8 cellular contexts compared by ENCODE assay signal in genomic region chr2:175168564-175168945, GRCh38. TPM values are rescaled to one million over a fixed set of nuclear protein-coding genes. Genes with fewer than 3 reads are reported as not detected.
DNase-seq lines count a peak whose midpoint lies in the region; ATAC-seq and TF ChIP-seq lines count a peak whose summit lies in the region.

No MANE protein-coding gene starts in this region.

- H3K27me3 ChIP-seq in Karpas-422 (ENCODE audit: low read length) (no peaks in the 10 kb centered on the region), endodermal cell (ENCODE audit: control insufficient read depth, insufficient read depth, low read length, poor library complexity, severe bottlenecking) (no peaks in the 10 kb centered on the region), trophoblast cell (ENCODE audit: insufficient read depth, low read length) (no peaks in the 10 kb centered on the region)

- peak; percentile 34 for ATAC-seq in GM21717 (IDR thresholded peaks at IDR 0.05; ENCODE audit: unreplicated experiment)

- peaks cover 49% of the 10 kb centered on the region for H3K79me2 ChIP-seq in Karpas-422 (ENCODE audit: low read length)
- H3K79me2 ChIP-seq in trophoblast cell (ENCODE audit: control insufficient read depth, insufficient read depth, low read length, poor library complexity) = peaks cover 15% of the 10 kb centered on the region

- 0% methylated on average over 6 of the region's 11 CpGs; no CpG with 5 or more reads in 1 of the 2 experiments for WGBS in endodermal cell (ENCODE audit: insufficient coverage in 1 of 2, insufficient read length in 1 of 2), 2 experiments
- WGBS in trophoblast cell (ENCODE audit: extremely low coverage, insufficient coverage, insufficient read length) = no CpG with 5 or more reads among the region's 11 CpGs

- no peaks in the 10 kb centered on the region for H3K9me3 Mint-ChIP-seq in endodermal cell

- peak overlapping the region; percentile 74 for H3K9ac ChIP-seq in Karpas-422 (ENCODE audit: low read length)
- peak overlapping the region; percentile 70 for H3K9ac ChIP-seq in endodermal cell (ENCODE audit: extremely low read depth, low read length, poor library complexity, severe bottlenecking)
- peak overlapping the region; percentile 88 for H3K9ac ChIP-seq in trophoblast cell (ENCODE audit: low read length)

- H3K27ac Mint-ChIP-seq in endodermal cell = peak overlapping the region; percentile 90

- peak overlapping the region; percentile 95 for H2BK5ac ChIP-seq in trophoblast cell (ENCODE audit: low read depth, low read length, poor library complexity)

- DNase-seq in Karpas-422 (no peak), endodermal cell (no peak), trophoblast cell (no peak), SIG-M5 (lab: John Stamatoyannopoulos, UW) (no peak)
- no peak for DNase-seq in stimulated activated CD4-positive, alpha-beta T cell treated with anti-CD3 and anti-CD28 coated beads, Interleukin-2, amount 100 ng/mL, for 24 hours
- no peak for DNase-seq in stimulated activated CD4-positive, alpha-beta T cell treated with anti-CD3 and anti-CD28 coated beads, Interleukin-4, amount 100 ng/mL, for 24 hours

- peak overlapping the region; percentile 91 for H3K4ac ChIP-seq in trophoblast cell (ENCODE audit: low read depth, low read length)

- H3K27me3 Mint-ChIP-seq in endodermal cell (ENCODE audit: insufficient read depth) = no peaks in the 10 kb centered on the region

- H3K27ac ChIP-seq in Karpas-422 (ENCODE audit: low read length) (peak overlapping the region; percentile 30), endodermal cell (ENCODE audit: low read depth, low read length) (no peak overlapping the region), trophoblast cell (ENCODE audit: low read depth, low read length) (peak overlapping the region; percentile 83)

- no peaks in the 10 kb centered on the region for H3K9me2 ChIP-seq in Karpas-422 (replicated peaks; ENCODE audit: insufficient read depth, low read length)

- H3K79me1 ChIP-seq in trophoblast cell (ENCODE audit: low read length) = peaks cover 10% of the 10 kb centered on the region

- peaks cover 6% of the 10 kb centered on the region for H3K4me1 Mint-ChIP-seq in endodermal cell

- H4K12ac ChIP-seq in trophoblast cell (ENCODE audit: low read depth, low read length) = peak overlapping the region; percentile 92

- H3K36me3 ChIP-seq in Karpas-422 (ENCODE audit: insufficient read depth, low read length) = peaks cover 12% of the 10 kb centered on the region; the same call in 1 of the 2 replicates
- peaks cover 6% of the 10 kb centered on the region for H3K36me3 ChIP-seq in endodermal cell (ENCODE audit: control insufficient read depth, insufficient read depth, low read length)
- peaks cover 0 to 2% of the 10 kb centered on the region in 2 experiments for H3K36me3 ChIP-seq in trophoblast cell (ENCODE audit: control insufficient read depth in 1 of 2, insufficient read depth in 2 of 2, low read length in 2 of 2)

- peak overlapping the region; percentile 71 for H2BK12ac ChIP-seq in trophoblast cell (ENCODE audit: low read length)

- peak overlapping the region; percentile 98 for H3K18ac ChIP-seq in trophoblast cell (ENCODE audit: low read length)

- no peak overlapping the region for H3K23ac ChIP-seq in trophoblast cell (ENCODE audit: low read length)

- no peaks in the 10 kb centered on the region for H3K9me3 ChIP-seq in Karpas-422 (ENCODE audit: low read length)
- no peaks in the 10 kb centered on the region for H3K9me3 ChIP-seq in endodermal cell (ENCODE audit: control insufficient read depth, low read length)
- no peaks in the 10 kb centered on the region for H3K9me3 ChIP-seq in trophoblast cell (ENCODE audit: insufficient read depth, low read depth, low read length)

- peak overlapping the region; percentile 93 for H3K4me3 Mint-ChIP-seq in endodermal cell

- H4K8ac ChIP-seq in trophoblast cell (ENCODE audit: low read depth, low read length) = peak overlapping the region; percentile 99

- no peak overlapping the region for H2AFZ ChIP-seq in Karpas-422 (ENCODE audit: low read length)
- H2AFZ ChIP-seq in trophoblast cell (ENCODE audit: insufficient read depth, low read length, poor library complexity) = peak overlapping the region; percentile 87

- peak overlapping the region; percentile 74 for H3K4me3 ChIP-seq in Karpas-422 (ENCODE audit: low read length)
- peak overlapping the region; percentile 92 for H3K4me3 ChIP-seq in endodermal cell (ENCODE audit: low read length)
- H3K4me3 ChIP-seq in trophoblast cell (ENCODE audit: low read depth, low read length) = peak overlapping the region; percentile 80

- H3K4me2 ChIP-seq in Karpas-422 (ENCODE audit: low read depth, low read length, poor library complexity, severe bottlenecking) = peak overlapping the region; percentile 77
- H3K4me2 ChIP-seq in trophoblast cell (ENCODE audit: low read length) = peak overlapping the region; percentile 66

- TF ChIP-seq CTCF in endodermal cell (conservative IDR thresholded peaks at IDR 0.05) = no peak

- H4K91ac ChIP-seq in trophoblast cell (ENCODE audit: low read depth, low read length) = peak overlapping the region; percentile 80

- peaks cover 32% of the 10 kb centered on the region for H3K4me1 ChIP-seq in Karpas-422 (ENCODE audit: low read length)
- no peaks in the 10 kb centered on the region for H3K4me1 ChIP-seq in endodermal cell (ENCODE audit: control insufficient read depth, insufficient read depth, low read length)
- peaks cover 0 to 3% of the 10 kb centered on the region in 2 experiments for H3K4me1 ChIP-seq in trophoblast cell (ENCODE audit: control insufficient read depth in 1 of 2, insufficient read depth in 2 of 2, low read length in 2 of 2)

- H2AK5ac ChIP-seq in trophoblast cell (ENCODE audit: low read length) = no peak overlapping the region

- H2BK120ac ChIP-seq in trophoblast cell (ENCODE audit: insufficient read depth, low read length, poor library complexity) = peak overlapping the region; percentile 98

- TF ChIP-seq POLR2A in GM10847 (IDR thresholded peaks at IDR 0.05; ENCODE audit: extremely low read depth, insufficient read length) = peak; percentile 40

- peak overlapping the region; percentile 99 for H3K14ac ChIP-seq in trophoblast cell (ENCODE audit: low read length)

- H3K36me3 Mint-ChIP-seq in endodermal cell (ENCODE audit: low read depth) = peaks cover 8% of the 10 kb centered on the region

- H4K20me1 ChIP-seq in Karpas-422 (ENCODE audit: insufficient read depth, low read depth, low read length) = peaks cover 17% of the 10 kb centered on the region

RNA-seq across cellular contexts. Expression of gene ATF2, which starts 0.6 kb away (rescaled TPM):
- 27.5 and 83.4 TPM in 2 replicates for total RNA-seq in Karpas-422 (2014; rRNA removed; shearing (Covaris generic); ENCODE audit: low replicate concordance)
- total RNA-seq in endodermal cell = 10 to 100 TPM; 53.0 to 56.0 TPM
- polyA plus RNA-seq in endodermal cell (2013, experiment 1 of 2) = 52.6 TPM
- polyA plus RNA-seq in endodermal cell (2013, experiment 2 of 2) = 48.9 TPM
- polyA plus RNA-seq in trophoblast cell (2013) = 24.9 and 27.7 TPM in 2 replicates

RNA-seq across cellular contexts. Expression of gene ATP5MC3, which starts 13.0 kb away (rescaled TPM):
- 211 and 403 TPM in 2 replicates for total RNA-seq in Karpas-422 (2014; rRNA removed; shearing (Covaris generic); ENCODE audit: low replicate concordance)
- total RNA-seq in endodermal cell = 100 to 1,000 TPM; 261 to 296 TPM
- polyA plus RNA-seq in endodermal cell (2013, experiment 1 of 2) = 303 TPM
- 288 TPM for polyA plus RNA-seq in endodermal cell (2013, experiment 2 of 2)
- polyA plus RNA-seq in trophoblast cell (2013) = 290 and 302 TPM in 2 replicates
